ENCODE assay signal across 11 cellular contexts in genomic region chr14:35878272-35879140, GRCh38. TPM values are rescaled to one million over a fixed set of nuclear protein-coding genes. Genes with fewer than 3 reads are reported as not detected.
A peak's percentile ranks its signal among the peaks of the same experiment; 100 is the strongest.
DNase-seq lines count a peak whose midpoint lies in the region; ATAC-seq, FAIRE-seq and TF ChIP-seq lines count a peak whose summit lies in the region.
"Had no signal": no experiment of that assay in that cellular context is flagged by ENCODE, and none has a peak within 500 bp of the region (broad histone marks: within the 10 kb centered on the region; RNA-seq: fewer than 3 reads in every experiment).

No MANE protein-coding gene starts in this region.

- in situ Hi-C loops in ACHN (cut with HindIII; ENCODE audit: low pct_ligation_motif_present, low pct_unique_long_range_greater_than_20kb, low sequenced_read_pairs) = no loop called here
- in situ Hi-C loops in GM12878 (cut with MboI) = no loop called here

- CTCF ChIA-PET in GM12878 (lab: Yijun Ruan, JAX) = interaction anchor here (0.6 to 8.8 kb wide), 6 partner anchors 11 to 1064 kb away, joined by 3 to 224 read pairs (median 4); no protein-coding TSS in a partner anchor
- CTCF ChIA-PET in activated naive CD4-positive, alpha-beta T cell treated with anti-CD3 and anti-CD28 coated beads, Interleukin-2, amount 10 ng/mL, durations not matched to agents 7 days and 5 days (lab: Charles Lee) = interaction anchor here (0.6 to 8.0 kb wide), 4 partner anchors 12 to 199 kb away, joined by 3 to 118 read pairs (median 3); no protein-coding TSS in a partner anchor

- POLR2A ChIA-PET in GM12878 (lab: Charles Lee) = no interaction called here

- intact Hi-C loops in GM12878 (cut with micrococcal nuclease; ENCODE audit: unreplicated experiment) (no loop called here), left colon (cut with DNase I, micrococcal nuclease) (no loop called here)

- H3K9ac ChIP-seq in GM12878 (ENCODE audit: control insufficient read depth, insufficient read depth, low read length) = no peak overlapping the region

- H3K27ac Mint-ChIP-seq in activated naive CD4-positive, alpha-beta T cell treated with anti-CD3 and anti-CD28 coated beads, Interleukin-2, amount 10 ng/mL, durations not matched to agents 7 days and 5 days = no peak overlapping the region
- H3K27ac Mint-ChIP-seq: T-helper 1 cell treated with Interleukin-12 subunit alpha and Interleukin-12 subunit beta and Interleukin-4 antibody, amounts not matched to agents 30 μg/mL and 1 μg/mL, for 36 hours had no signal

- H3K9me3 ChIP-seq in GM12878 (replicated peaks; ENCODE audit: control insufficient read depth, insufficient read depth, low read length) = no peaks in the 10 kb centered on the region

- no peak overlapping the region for H3K27ac ChIP-seq in GM12878 (ENCODE audit: control insufficient read depth, insufficient read depth)

- H4K20me1 ChIP-seq in GM12878 (ENCODE audit: control insufficient read depth, insufficient read depth) = no peaks in the 10 kb centered on the region

- no peak overlapping the region for H3K4me2 ChIP-seq in GM12878 (ENCODE audit: control insufficient read depth, insufficient read depth)

- TF ChIP-seq POLR2A in GM12878 (IDR thresholded peaks at IDR 0.05; ENCODE audit: low read depth, low read length) = no peak

- no peak for TF ChIP-seq RAD21 in GM12878 (IDR thresholded peaks at IDR 0.05; ENCODE audit: insufficient read depth, low read depth, low read length)

- TF ChIP-seq EP300 in GM12878 (IDR thresholded peaks at IDR 0.05; ENCODE audit: borderline replicate concordance in 1 of 2, control insufficient read depth in 1 of 2, low read depth in 2 of 2, low read length in 2 of 2) = no peak

- ATAC-seq in GM12878 = no peak
- ATAC-seq in left colon = peak; percentile 90
- ATAC-seq in GM21381 (IDR thresholded peaks at IDR 0.05; ENCODE audit: unreplicated experiment) = no peak
- ATAC-seq in HG03521 (IDR thresholded peaks at IDR 0.05; ENCODE audit: unreplicated experiment) = no peak

- H3K9me3 Mint-ChIP-seq in activated naive CD4-positive, alpha-beta T cell treated with anti-CD3 and anti-CD28 coated beads, Interleukin-2, amount 10 ng/mL, durations not matched to agents 7 days and 5 days = no peaks in the 10 kb centered on the region
- H3K9me3 Mint-ChIP-seq: T-helper 1 cell treated with Interleukin-12 subunit alpha and Interleukin-12 subunit beta and Interleukin-4 antibody, amounts not matched to agents 30 μg/mL and 1 μg/mL, for 36 hours had no signal

- H3K4me3 Mint-ChIP-seq in activated naive CD4-positive, alpha-beta T cell treated with anti-CD3 and anti-CD28 coated beads, Interleukin-2, amount 10 ng/mL, durations not matched to agents 7 days and 5 days = no peak overlapping the region
- H3K4me3 Mint-ChIP-seq: T-helper 1 cell treated with Interleukin-12 subunit alpha and Interleukin-12 subunit beta and Interleukin-4 antibody, amounts not matched to agents 30 μg/mL and 1 μg/mL, for 36 hours had no signal

- no peak for FAIRE-seq in GM12878 (lab: Jason Lieb, UNC)

- WGBS in GM12878 (ENCODE audit: insufficient coverage, insufficient replicate concordance, low lambda C conversion rate, missing lambda C conversion rate) = 33% methylated on average over 9 of the region's 9 CpGs

- SMC1A ChIA-PET in GM12878 (lab: Charles Lee; ENCODE audit: uncharacterized antibody, unreplicated experiment) = interaction anchor here (1.3 kb wide), 1 partner anchor 191 kb away, joined by 7 read pairs; no protein-coding TSS in a partner anchor

- no peaks in the 10 kb centered on the region for H3K27me3 ChIP-seq in GM12878 (replicated peaks in 1 of 2; ENCODE audit: control insufficient read depth in 2 of 2, insufficient read depth in 2 of 2, low read length in 1 of 2)

- no peak overlapping the region for H2AFZ ChIP-seq in GM12878 (ENCODE audit: control insufficient read depth, low read depth, low read length)

- no peak overlapping the region for H3K4me3 ChIP-seq in GM12878

- 0 out of 2 replicates have a peak, but pooled peaks cover 4% of the 10 kb centered on the region for H3K4me1 ChIP-seq in GM12878 (ENCODE audit: control insufficient read depth, insufficient read depth, low read length)

- RAD21 ChIA-PET in GM12878 (lab: Charles Lee; ENCODE audit: unreplicated experiment) = interaction anchor here (0.6 to 6.5 kb wide), 3 partner anchors 15 to 1256 kb away, joined by 3 to 65 read pairs (median 5); no protein-coding TSS in a partner anchor

- peaks cover 14% of the 10 kb centered on the region for H3K4me1 Mint-ChIP-seq in activated naive CD4-positive, alpha-beta T cell treated with anti-CD3 and anti-CD28 coated beads, Interleukin-2, amount 10 ng/mL, durations not matched to agents 7 days and 5 days

- H3K27me3 Mint-ChIP-seq in activated naive CD4-positive, alpha-beta T cell treated with anti-CD3 and anti-CD28 coated beads, Interleukin-2, amount 10 ng/mL, durations not matched to agents 7 days and 5 days = peaks cover 8% of the 10 kb centered on the region

- TF ChIP-seq CTCF in GM12878 (IDR thresholded peaks at IDR 0.05 in 2 of 3, conservative IDR thresholded peaks at IDR 0.05 in 1 of 3; ENCODE audit: control insufficient read depth in 2 of 3, extremely low read depth in 1 of 3, insufficient read depth in 1 of 3, low read depth in 3 of 3, low read length in 3 of 3) = no peak
- no peak for TF ChIP-seq CTCF in GM20000 (IDR thresholded peaks at IDR 0.05; ENCODE audit: extremely low read depth, missing control alignments)

- no peaks in the 10 kb centered on the region for H3K36me3 Mint-ChIP-seq in activated naive CD4-positive, alpha-beta T cell treated with anti-CD3 and anti-CD28 coated beads, Interleukin-2, amount 10 ng/mL, durations not matched to agents 7 days and 5 days

- no peaks in the 10 kb centered on the region for H3K36me3 ChIP-seq in GM12878 (ENCODE audit: control insufficient read depth in 2 of 2, insufficient read depth in 2 of 2, low read length in 1 of 2)

- no TSS peak for BruUV-seq in GM12878 (replicated peaks; lab: Mats Ljungman, UMichigan)

- no peaks in the 10 kb centered on the region for H3K79me2 ChIP-seq in GM12878 (ENCODE audit: control insufficient read depth, insufficient read depth, low read length)

- peak; percentile 57 for DNase-seq in ACHN
- peak; percentile 82 for DNase-seq in HS-5 (ENCODE audit: low read depth)
- DNase-seq in GM12878 (ENCODE audit: low read depth, low spot score) = no peak
- DNase-seq in left colon = peak; percentile 26 to 69
- no peak for DNase-seq in activated naive CD4-positive, alpha-beta T cell treated with anti-CD3 and anti-CD28 coated beads, Interleukin-2, amount 10 ng/mL, durations not matched to agents 7 days and 5 days
- no peak for DNase-seq in GM20000 (ENCODE audit: low spot score)
- DNase-seq: caudate nucleus, retina had no signal

TF ChIP-seq in GM12878, 131 proteins besides CTCF, POLR2A, EP300 and RAD21:
- TF ChIP-seq BRCA1 (IDR thresholded peaks at IDR 0.05; ENCODE audit: low read depth, low read length) (no peak), RUNX3 (IDR thresholded peaks at IDR 0.05; ENCODE audit: low read length) (peak; percentile 36; the same call in 1 of the 2 replicates), USF1 (IDR thresholded peaks at IDR 0.05; ENCODE audit: borderline replicate concordance, extremely low read length, insufficient read depth, low read depth, low read length) (no peak), MEF2B (IDR thresholded peaks at IDR 0.05; ENCODE audit: partially characterized antibody, poor library complexity, severe bottlenecking) (peak; percentile 10)

RNA-seq across cellular contexts. Expression of gene BRMS1L, which starts 52.4 kb away (rescaled TPM):
- total RNA-seq in GM12878 (2013; cell fraction: nucleolus; rRNA removed) = 6.2 and 8.1 TPM in 2 replicates
- 5.3 and 6.9 TPM in 2 replicates for total RNA-seq in GM12878 (2014; rRNA removed)
- 8.6 and 11.7 TPM in 2 replicates for total RNA-seq in GM12878 (2014; rRNA removed; fragmentation: Illumina TruSeq; extraction: Trizol)
- total RNA-seq in GM12878 (2021) = 6.0 and 6.3 TPM in 2 replicates
- polyA plus RNA-seq in GM12878 (2011; ENCODE audit: low read depth) = 2.3 TPM
- polyA plus RNA-seq in GM12878 (2011; rRNA removed) = 7.8 and 12.8 TPM in 2 replicates
- 2.2 and 2.5 TPM in 2 replicates for polyA plus RNA-seq in GM12878 (2011; cell fraction: cytosol; rRNA removed)
- polyA plus RNA-seq in GM12878 (2011; cell fraction: nucleus; rRNA removed) = 5.0 and 7.4 TPM in 2 replicates
- polyA plus RNA-seq in GM12878 (2012) = 4.8 and 6.6 TPM in 2 replicates
- 11.6 and 11.8 TPM in 2 replicates for polyA plus RNA-seq in GM12878 (2014; fragmentation: Illumina TruSeq; extraction: Trizol)
- polyA plus RNA-seq in GM12878 (2014; fragmentation: Nextera tagmentation; extraction: Ambion mirVana) = 1 to 10 TPM; 7.6 to 8.0 TPM
- polyA plus RNA-seq in GM12878 (2014; rRNA removed) = 6.6 and 9.3 TPM in 2 replicates
- 10 to 100 TPM; 22.2 to 26.7 TPM for polyA plus RNA-seq in GM12878 (2016; fragmentation: Nextera tagmentation; extraction: Ambion mirVana)
- polyA minus RNA-seq in GM12878 (2011; rRNA and poly(A)+ RNA removed) = 1.4 and 1.8 TPM in 2 replicates
- polyA minus RNA-seq in GM12878 (2011; cell fraction: cytosol; rRNA and poly(A)+ RNA removed) = 2.1 and 4.0 TPM in 2 replicates
- polyA minus RNA-seq in GM12878 (2011; cell fraction: nucleus; rRNA and poly(A)+ RNA removed) = 2.5 and 7.6 TPM in 2 replicates
- 1 to 10 TPM; 3.2 to 5.0 TPM for total RNA-seq in left colon

Comparison
In these comparisons a context has a peak if more than half of its experiments do, and no peak if none do; other contexts are left out.
1. DNase-seq: peak in ACHN (single experiment), HS-5 (single experiment) and left colon (2 of 2); none in GM12878 (single experiment), activated naive CD4-positive, alpha-beta T cell treated with anti-CD3 and anti-CD28 coated beads, Interleukin-2, amount 10 ng/mL, durations not matched to agents 7 days and 5 days (single experiment) and GM20000 (single experiment).